25 cellular contexts compared by ENCODE assay signal in the genomic region with DNA sequence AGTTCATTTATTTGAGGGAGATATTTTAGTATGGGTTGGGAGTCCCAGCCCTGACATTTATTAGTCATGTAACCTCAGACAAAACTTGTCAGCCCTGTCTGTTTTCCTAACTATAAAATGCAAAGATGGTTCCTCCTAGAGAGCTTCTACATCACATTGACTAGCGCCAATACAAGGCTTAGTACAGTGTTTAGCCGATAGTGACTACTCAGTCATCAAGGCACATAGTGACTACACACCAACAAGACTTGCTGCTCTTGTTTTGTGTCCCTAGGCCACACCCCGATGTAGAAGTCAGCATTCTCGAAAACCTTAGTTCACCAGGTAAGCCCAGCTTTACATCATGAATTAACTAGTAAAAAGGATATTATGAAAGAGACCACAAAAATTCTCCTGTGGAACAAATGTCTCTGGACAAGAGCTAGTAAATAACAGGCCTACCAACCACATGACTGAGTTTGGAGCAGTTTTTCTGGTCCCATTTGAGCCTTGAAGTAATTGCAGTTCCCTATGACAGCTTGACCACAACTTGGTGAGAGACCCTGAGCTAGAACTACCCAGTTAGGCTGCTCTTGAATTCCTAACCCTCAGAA.
DNase-seq lines count a peak whose midpoint lies in the region; ATAC-seq, FAIRE-seq and TF ChIP-seq lines count a peak whose summit lies in the region.
"Had no signal": no experiment of that assay in that cellular context is flagged by ENCODE, and none has a peak within 500 bp of the region (broad histone marks: within the 10 kb centered on the region; RNA-seq: fewer than 3 reads in every experiment).

No MANE protein-coding gene starts in this region.

- ATAC-seq in foreskin keratinocyte (peak; percentile 16), GM21717 (IDR thresholded peaks at IDR 0.05; ENCODE audit: unreplicated experiment) (no peak)
- ATAC-seq in stimulated activated effector memory CD8-positive, alpha-beta T cell treated with anti-CD3 and anti-CD28 coated beads, Interleukin-12 subunit alpha, Interleukin-12 subunit beta, amount 100 ng/mL, for 72 hours: peak; percentile 16
- ATAC-seq: HCT116, Panc1 had no signal

- no peaks in the 10 kb centered on the region for H3K27me3 ChIP-seq in bronchial epithelial cell (ENCODE audit: control insufficient read depth, insufficient read depth, low read length)
- no peaks in the 10 kb centered on the region for H3K27me3 ChIP-seq in foreskin keratinocyte
- H3K27me3 ChIP-seq: BLaER1 treated with 17β-estradiol and CSF1 and Interleukin-3, amounts not matched to agents 10 nM and 100 nM had no signal

- peaks cover 6% of the 10 kb centered on the region for H3K27me3 Mint-ChIP-seq in activated naive CD8-positive, alpha-beta T cell
- H3K27me3 Mint-ChIP-seq in activated naive CD8-positive, alpha-beta T cell treated with anti-CD3 and anti-CD28 coated beads for 36 hours: peaks cover 25% of the 10 kb centered on the region

- no peaks in the 10 kb centered on the region for H3K36me3 Mint-ChIP-seq in activated naive CD8-positive, alpha-beta T cell
- H3K36me3 Mint-ChIP-seq in activated naive CD8-positive, alpha-beta T cell treated with anti-CD3 and anti-CD28 coated beads for 36 hours: no peaks in the 10 kb centered on the region
- H3K36me3 Mint-ChIP-seq in stimulated activated effector memory CD8-positive, alpha-beta T cell treated with anti-CD3 and anti-CD28 coated beads, Interleukin-12 subunit alpha, Interleukin-12 subunit beta, amount 100 ng/mL, for 72 hours: no peaks in the 10 kb centered on the region
- H3K36me3 Mint-ChIP-seq: CD4-positive, alpha-beta memory T cell had no signal

- H3K4me1 Mint-ChIP-seq in activated naive CD8-positive, alpha-beta T cell (ENCODE audit: low read depth): no peaks in the 10 kb centered on the region
- peaks cover 12% of the 10 kb centered on the region for H3K4me1 Mint-ChIP-seq in activated naive CD8-positive, alpha-beta T cell treated with anti-CD3 and anti-CD28 coated beads for 36 hours
- H3K4me1 Mint-ChIP-seq in stimulated activated effector memory CD8-positive, alpha-beta T cell treated with anti-CD3 and anti-CD28 coated beads, Interleukin-12 subunit alpha, Interleukin-12 subunit beta, amount 100 ng/mL, for 72 hours: no peaks in the 10 kb centered on the region
- H3K4me1 Mint-ChIP-seq: CD4-positive, alpha-beta memory T cell had no signal

- no peak overlapping the region for H3K27ac ChIP-seq in foreskin keratinocyte
- H3K27ac ChIP-seq: BLaER1 treated with 17β-estradiol and CSF1 and Interleukin-3, amounts not matched to agents 10 nM and 100 nM; HL-60; KMS-11 had no signal

- H3K4me3 ChIP-seq in bronchial epithelial cell (ENCODE audit: low read depth, low read length): no peak overlapping the region
- H3K4me3 ChIP-seq: BLaER1 treated with 17β-estradiol and CSF1 and Interleukin-3, amounts not matched to agents 10 nM and 100 nM had no signal

- no peak for FAIRE-seq in bronchial epithelial cell (lab: Jason Lieb, UNC)
- FAIRE-seq: GM12891 had no signal

- peak overlapping the region; percentile 36 for H3K27ac Mint-ChIP-seq in activated naive CD8-positive, alpha-beta T cell
- no peak overlapping the region for H3K27ac Mint-ChIP-seq in activated naive CD8-positive, alpha-beta T cell treated with anti-CD3 and anti-CD28 coated beads for 36 hours
- H3K27ac Mint-ChIP-seq in stimulated activated effector memory CD8-positive, alpha-beta T cell treated with anti-CD3 and anti-CD28 coated beads, Interleukin-12 subunit alpha, Interleukin-12 subunit beta, amount 100 ng/mL, for 72 hours: no peak overlapping the region

- no peak overlapping the region for H3K4me3 Mint-ChIP-seq in activated naive CD8-positive, alpha-beta T cell
- no peak overlapping the region for H3K4me3 Mint-ChIP-seq in activated naive CD8-positive, alpha-beta T cell treated with anti-CD3 and anti-CD28 coated beads for 36 hours
- H3K4me3 Mint-ChIP-seq in stimulated activated effector memory CD8-positive, alpha-beta T cell treated with anti-CD3 and anti-CD28 coated beads, Interleukin-12 subunit alpha, Interleukin-12 subunit beta, amount 100 ng/mL, for 72 hours: no peak overlapping the region
- H3K4me3 Mint-ChIP-seq: CD4-positive, alpha-beta memory T cell had no signal

- H3K9me3 Mint-ChIP-seq in activated naive CD8-positive, alpha-beta T cell (ENCODE audit: low read depth): no peaks in the 10 kb centered on the region
- peaks cover 2% of the 10 kb centered on the region for H3K9me3 Mint-ChIP-seq in activated naive CD8-positive, alpha-beta T cell treated with anti-CD3 and anti-CD28 coated beads for 36 hours
- no peaks in the 10 kb centered on the region for H3K9me3 Mint-ChIP-seq in stimulated activated effector memory CD8-positive, alpha-beta T cell treated with anti-CD3 and anti-CD28 coated beads, Interleukin-12 subunit alpha, Interleukin-12 subunit beta, amount 100 ng/mL, for 72 hours

- no peaks in the 10 kb centered on the region for H3K4me1 ChIP-seq in foreskin keratinocyte
- H3K4me1 ChIP-seq: Caco-2 had no signal

- TF ChIP-seq CTCF in bronchial epithelial cell (IDR thresholded peaks at IDR 0.05; ENCODE audit: insufficient read depth, low read length, severe bottlenecking): no peak
- TF ChIP-seq CTCF in foreskin keratinocyte (conservative IDR thresholded peaks at IDR 0.05): no peak

- DNase-seq in activated naive CD8-positive, alpha-beta T cell treated with anti-CD3 and anti-CD28 coated beads for 36 hours: no peak
- DNase-seq in bronchial epithelial cell (ENCODE audit: low read depth) (peak; percentile 21), foreskin keratinocyte (peak in 1 of 2 donors; percentile 16), NCI-H345 (lab: John Stamatoyannopoulos, UW) (no peak), NCI-H510A treated with DMSO at 0.1 percent for 48 hours (lab: John Stamatoyannopoulos, UW) (no peak)
- no peak for DNase-seq in stimulated activated effector memory CD8-positive, alpha-beta T cell treated with anti-CD3 and anti-CD28 coated beads, Interleukin-12 subunit alpha, Interleukin-12 subunit beta, amount 100 ng/mL, for 72 hours (ENCODE audit: low spot score in 2 of 2)
- DNase-seq: 8988T; Caco-2; CD4-positive, alpha-beta memory T cell; DND-41; GOT3; IMR-90; NCI-H1092 treated with DMSO at 0.1 percent for 48 hours; NCI-H1436 treated with DMSO at 0.1 percent for 48 hours; NCI-H1930; NCI-H510A; NCI-H748 treated with DMSO at 0.1 percent for 48 hours had no signal

- no peaks in the 10 kb centered on the region for H3K36me3 ChIP-seq in bronchial epithelial cell (ENCODE audit: control insufficient read depth, insufficient read depth, low read length)
- H3K36me3 ChIP-seq: BLaER1 treated with 17β-estradiol and CSF1 and Interleukin-3, amounts not matched to agents 10 nM and 100 nM had no signal
